Comparison of ENCODE assay signal across 27 cellular contexts in the genomic region with DNA sequence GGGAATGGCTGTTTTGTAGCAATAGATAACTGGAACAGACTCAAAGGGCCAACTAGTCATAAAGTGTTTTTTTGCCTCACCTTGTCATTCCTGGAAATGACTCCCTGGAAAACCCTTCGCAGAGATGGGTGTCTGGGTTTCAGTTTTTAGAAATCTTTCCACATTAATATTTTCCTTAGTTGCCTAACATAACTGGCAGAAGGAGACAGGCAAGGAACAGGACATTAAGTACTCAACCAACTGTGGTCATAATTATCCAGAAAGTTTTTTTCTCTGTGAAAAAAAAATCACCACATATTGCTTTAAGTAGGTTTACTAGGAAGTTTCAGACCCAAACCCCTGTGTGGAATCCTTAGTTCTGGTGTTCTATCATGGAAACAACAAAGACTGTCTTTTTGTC.
"Had no signal": no experiment of that assay in that cellular context is flagged by ENCODE, and none has a peak within 500 bp of the region (broad histone marks: within the 10 kb centered on the region; RNA-seq: fewer than 3 reads in every experiment).

No MANE protein-coding gene starts in this region.

- H3K9me3 ChIP-seq: heart left ventricle had no signal

- H3K4me3 ChIP-seq: heart left ventricle had no signal

- DNase-seq: activated B cell treated with CpG ODN at 0.5 μM for 24 hours; activated CD4-positive, alpha-beta T cell treated with anti-CD3 and anti-CD28 coated beads for 36 hours; activated CD4-positive, alpha-beta T cell treated with anti-CD3 and anti-CD28 coated beads, Interleukin-2, amount 10 ng/mL, durations not matched to agents 24 days and 14 days; activated CD8-positive, alpha-beta memory T cell treated with anti-CD3 and anti-CD28 coated beads for 24 hours; activated CD8-positive, alpha-beta T cell treated with anti-CD3 and anti-CD28 coated beads for 36 hours; activated effector memory CD4-positive, alpha-beta T cell treated with anti-CD3 and anti-CD28 coated beads, Interleukin-2, amount 50 U/mL, for 16 hours; activated naive CD4-positive, alpha-beta T cell treated with anti-CD3 and anti-CD28 coated beads for 36 hours; activated naive CD8-positive, alpha-beta T cell treated with anti-CD3 and anti-CD28 coated beads for 36 hours; activated naive CD8-positive, alpha-beta T cell treated with anti-CD3 and anti-CD28 coated beads, Interleukin-2, amount 50 U/mL, for 24 hours; activated T-cell treated with anti-CD3 and anti-CD28 coated beads, Interleukin-2, amount 50 U/mL, for 4 hours; amniotic stem cell; anterior cingulate cortex; brain microvascular endothelial cell; caudate nucleus; effector CD8-positive, alpha-beta T cell; foreskin fibroblast; glutamatergic neuron; heart left ventricle; T-helper 1 cell; T-helper 17 cell; T1000; WERI-Rb-1 had no signal

- H3K4me3 Mint-ChIP-seq: activated B cell treated with CpG ODN at 0.5 μM for 24 hours; activated CD4-positive, alpha-beta T cell treated with anti-CD3 and anti-CD28 coated beads for 36 hours; activated CD4-positive, alpha-beta T cell treated with anti-CD3 and anti-CD28 coated beads, Interleukin-2, amount 10 ng/mL, durations not matched to agents 24 days and 14 days; activated CD8-positive, alpha-beta T cell treated with anti-CD3 and anti-CD28 coated beads for 36 hours; activated naive CD4-positive, alpha-beta T cell treated with anti-CD3 and anti-CD28 coated beads for 36 hours; activated naive CD4-positive, alpha-beta T cell treated with anti-CD3 and anti-CD28 coated beads, Interleukin-2, amount 50 U/mL, for 24 hours; activated naive CD8-positive, alpha-beta T cell treated with anti-CD3 and anti-CD28 coated beads for 36 hours; activated naive CD8-positive, alpha-beta T cell treated with anti-CD3 and anti-CD28 coated beads, Interleukin-2, amount 50 U/mL, for 24 hours; activated T-cell treated with anti-CD3 and anti-CD28 coated beads, Interleukin-2, amount 50 U/mL, for 4 hours; T-helper 17 cell; T-helper 2 cell treated with Interferon-gamma antibody and Interleukin-4, amounts not matched to agents 5 μg/mL and 100 μg/mL, for 36 hours had no signal

- H3K36me3 Mint-ChIP-seq: activated naive CD4-positive, alpha-beta T cell treated with anti-CD3 and anti-CD28 coated beads, Interleukin-2, amount 50 U/mL, for 24 hours had no signal

- H3K27me3 Mint-ChIP-seq: activated B cell treated with CpG ODN at 0.5 μM for 24 hours; activated CD4-positive, alpha-beta T cell treated with anti-CD3 and anti-CD28 coated beads for 36 hours; activated CD4-positive, alpha-beta T cell treated with anti-CD3 and anti-CD28 coated beads, Interleukin-2, amount 10 ng/mL, durations not matched to agents 24 days and 14 days; activated CD8-positive, alpha-beta T cell treated with anti-CD3 and anti-CD28 coated beads for 36 hours; activated naive CD4-positive, alpha-beta T cell treated with anti-CD3 and anti-CD28 coated beads, Interleukin-2, amount 50 U/mL, for 24 hours; activated naive CD8-positive, alpha-beta T cell treated with anti-CD3 and anti-CD28 coated beads for 36 hours; activated naive CD8-positive, alpha-beta T cell treated with anti-CD3 and anti-CD28 coated beads, Interleukin-2, amount 50 U/mL, for 24 hours; T-helper 17 cell had no signal

- H3K36me3 ChIP-seq: brain microvascular endothelial cell, heart left ventricle, WERI-Rb-1 had no signal

- H3K9me3 Mint-ChIP-seq: activated B cell treated with CpG ODN at 0.5 μM for 24 hours; activated CD4-positive, alpha-beta T cell treated with anti-CD3 and anti-CD28 coated beads, Interleukin-2, amount 10 ng/mL, durations not matched to agents 24 days and 14 days; activated CD8-positive, alpha-beta T cell treated with anti-CD3 and anti-CD28 coated beads for 36 hours; activated naive CD4-positive, alpha-beta T cell treated with anti-CD3 and anti-CD28 coated beads for 36 hours; activated naive CD4-positive, alpha-beta T cell treated with anti-CD3 and anti-CD28 coated beads, Interleukin-2, amount 50 U/mL, for 24 hours; activated naive CD8-positive, alpha-beta T cell treated with anti-CD3 and anti-CD28 coated beads for 36 hours; activated naive CD8-positive, alpha-beta T cell treated with anti-CD3 and anti-CD28 coated beads, Interleukin-2, amount 50 U/mL, for 24 hours; activated T-cell treated with anti-CD3 and anti-CD28 coated beads, Interleukin-2, amount 50 U/mL, for 4 hours; activated T-helper 2 cell treated with anti-CD3 and anti-CD28 coated beads, Interferon-gamma antibody, Interleukin-2, Interleukin-4, amounts not matched to agents 10 μg/mL and 5 μg/mL and 100 μg/mL, durations not matched to agents 14 hours and 24 hours and 36 hours; T-helper 2 cell treated with Interferon-gamma antibody and Interleukin-4, amounts not matched to agents 5 μg/mL and 100 μg/mL, for 36 hours had no signal

- ATAC-seq: activated CD4-positive, alpha-beta T cell treated with anti-CD3 and anti-CD28 coated beads for 36 hours; activated CD4-positive, CD25-positive, alpha-beta regulatory T cell treated with anti-CD3 and anti-CD28 coated beads, Interleukin-2, amount 50 U/mL, for 24 hours; activated CD8-positive, alpha-beta T cell treated with anti-CD3 and anti-CD28 coated beads for 36 hours; activated naive CD8-positive, alpha-beta T cell treated with anti-CD3 and anti-CD28 coated beads, Interleukin-2, amount 50 U/mL, for 24 hours; activated T-cell treated with anti-CD3 and anti-CD28 coated beads, Interleukin-2, amount 50 U/mL, for 4 hours; esophagus mucosa; heart left ventricle; T-helper 17 cell had no signal

- H3K27ac ChIP-seq: brain microvascular endothelial cell, heart left ventricle, WERI-Rb-1 had no signal

- H3K27ac Mint-ChIP-seq: activated B cell treated with CpG ODN at 0.5 μM for 24 hours; activated CD4-positive, alpha-beta T cell treated with anti-CD3 and anti-CD28 coated beads for 36 hours; activated CD4-positive, alpha-beta T cell treated with anti-CD3 and anti-CD28 coated beads, Interleukin-2, amount 10 ng/mL, durations not matched to agents 24 days and 14 days; activated CD8-positive, alpha-beta T cell treated with anti-CD3 and anti-CD28 coated beads for 36 hours; activated naive CD4-positive, alpha-beta T cell treated with anti-CD3 and anti-CD28 coated beads for 36 hours; activated naive CD4-positive, alpha-beta T cell treated with anti-CD3 and anti-CD28 coated beads, Interleukin-2, amount 50 U/mL, for 24 hours; activated naive CD8-positive, alpha-beta T cell treated with anti-CD3 and anti-CD28 coated beads for 36 hours; activated naive CD8-positive, alpha-beta T cell treated with anti-CD3 and anti-CD28 coated beads, Interleukin-2, amount 50 U/mL, for 24 hours; activated T-helper 2 cell treated with anti-CD3 and anti-CD28 coated beads, Interferon-gamma antibody, Interleukin-2, Interleukin-4, amounts not matched to agents 10 μg/mL and 5 μg/mL and 100 μg/mL, durations not matched to agents 14 hours and 24 hours and 36 hours; T-helper 17 cell; T-helper 2 cell treated with Interferon-gamma antibody and Interleukin-4, amounts not matched to agents 5 μg/mL and 100 μg/mL, for 36 hours had no signal

- H3K27me3 ChIP-seq: brain microvascular endothelial cell, heart left ventricle had no signal
